Comparison of ENCODE assay signal across 9 cellular contexts in genomic region chr5:132812949-132813598, GRCh38. TPM values are rescaled to one million over a fixed set of nuclear protein-coding genes. Genes with fewer than 3 reads are reported as not detected.
A peak's percentile ranks its signal among the peaks of the same experiment; 100 is the strongest.
DNase-seq lines count a peak whose midpoint lies in the region; ATAC-seq and TF ChIP-seq lines count a peak whose summit lies in the region.
"Had no signal": no experiment of that assay in that cellular context is flagged by ENCODE, and none has a peak within 500 bp of the region (broad histone marks: within the 10 kb centered on the region; RNA-seq: fewer than 3 reads in every experiment).

SOWAHA (plus strand) TSS chr5:132813302; CDS start chr5:132813622, 320 bp downstream.

- H3K4me1 Mint-ChIP-seq in activated naive CD4-positive, alpha-beta T cell treated with anti-CD3 and anti-CD28 coated beads for 36 hours (ENCODE audit: low read depth) = peaks cover 8% of the 10 kb centered on the region

- H3K4me3 ChIP-seq in SJSA1 = peak within 1 kb of the TSS; percentile 42
- H3K4me3 ChIP-seq in esophagus (ENCODE audit: low read depth in 1 of 2, low read length in 2 of 2) = peak within 1 kb of the TSS; percentile 47 to 57

- H3K27ac ChIP-seq in SJSA1 (no peak within 1 kb of the TSS), esophagus (ENCODE audit: low read depth in 2 of 2, low read length in 1 of 2) (no peak within 1 kb of the TSS)

- H3K36me3 ChIP-seq in SJSA1 (no peaks in the 10 kb centered on the region), esophagus (ENCODE audit: control insufficient read depth in 2 of 2, insufficient read depth in 2 of 2, low read length in 1 of 2) (no peaks in the 10 kb centered on the region)

- H3K27me3 Mint-ChIP-seq in activated naive CD4-positive, alpha-beta T cell treated with anti-CD3 and anti-CD28 coated beads for 36 hours (ENCODE audit: low read depth) = peaks cover 42% of the 10 kb centered on the region

- H3K4me1 ChIP-seq in SJSA1 (replicated peaks) = peaks cover 21% of the 10 kb centered on the region
- H3K4me1 ChIP-seq in esophagus (ENCODE audit: control insufficient read depth in 2 of 2, insufficient read depth in 2 of 2, low read length in 1 of 2) = peaks cover 0 to 6% of the 10 kb centered on the region in 2 donors

- intact Hi-C loops in activated naive CD4-positive, alpha-beta T cell treated with anti-CD3 and anti-CD28 coated beads for 36 hours (cut with micrococcal nuclease) = no loop called here

- H3K36me3 Mint-ChIP-seq in activated naive CD4-positive, alpha-beta T cell treated with anti-CD3 and anti-CD28 coated beads for 36 hours (ENCODE audit: low read depth) = no peaks in the 10 kb centered on the region

- CTCF ChIA-PET in activated naive CD4-positive, alpha-beta T cell treated with anti-CD3 and anti-CD28 coated beads for 36 hours (lab: Charles Lee) = interaction anchor here (1.0 to 1.5 kb wide), 2 partner anchors 16 to 54 kb away, joined by 4 to 5 read pairs; no protein-coding TSS in a partner anchor

- no peak for DNase-seq in activated naive CD4-positive, alpha-beta T cell treated with anti-CD3 and anti-CD28 coated beads for 36 hours
- no peak for DNase-seq in activated naive CD4-positive, alpha-beta T cell (lab: John Stamatoyannopoulos, UW)
- DNase-seq in SJSA1 (ENCODE audit: low read depth in 1 of 2, low spot score in 2 of 2) (no peak), omental fat pad (ENCODE audit: low spot score) (no peak), activated gamma-delta T cell treated with Interleukin-2 at 50 U/mL for 16 hours (no peak)
- DNase-seq in stimulated activated naive CD4-positive, alpha-beta T cell treated with Interleukin-2 at 50 U/mL for 16 hours (lab: John Stamatoyannopoulos, UW) = no peak

- H3K27ac Mint-ChIP-seq in activated naive CD4-positive, alpha-beta T cell treated with anti-CD3 and anti-CD28 coated beads for 36 hours = no peak within 1 kb of the TSS

- H3K9me3 Mint-ChIP-seq in activated naive CD4-positive, alpha-beta T cell treated with anti-CD3 and anti-CD28 coated beads for 36 hours = no peaks in the 10 kb centered on the region

- ATAC-seq in omental fat pad (ENCODE audit: low FRiP score) (peak; percentile 21), GM19035 (IDR thresholded peaks at IDR 0.05; ENCODE audit: unreplicated experiment) (no peak)

- H3K4me3 Mint-ChIP-seq in activated naive CD4-positive, alpha-beta T cell treated with anti-CD3 and anti-CD28 coated beads for 36 hours = peak within 1 kb of the TSS; percentile 67

- H3K9me3 ChIP-seq in SJSA1 (replicated peaks) = no peaks in the 10 kb centered on the region
- H3K9me3 ChIP-seq in esophagus (ENCODE audit: control insufficient read depth in 2 of 2, insufficient read depth in 1 of 2, low read depth in 1 of 2, low read length in 1 of 2) = peaks cover 0 to 3% of the 10 kb centered on the region in 2 donors

- TF ChIP-seq CTCF in omental fat pad (IDR thresholded peaks at IDR 0.05) = no peak

- H3K27me3 ChIP-seq in SJSA1 (replicated peaks) = peaks cover 27% of the 10 kb centered on the region
- peaks cover 0 to 7% of the 10 kb centered on the region in 2 donors for H3K27me3 ChIP-seq in esophagus (ENCODE audit: control insufficient read depth in 1 of 2, insufficient read depth in 2 of 2, low read length in 2 of 2)

- WGBS in esophagus, 2 donors = 2 to 4% methylated on average over 51 to 66 of the region's 66 CpGs

RNA-seq across cellular contexts. Expression of gene SOWAHA, which starts in this region (rescaled TPM):
- total RNA-seq in activated naive CD4-positive, alpha-beta T cell treated with anti-CD3 and anti-CD28 coated beads for 36 hours = not detected
- total RNA-seq in SJSA1 (2014; rRNA removed; shearing (Covaris generic)) = not detected in 2 replicates
- polyA plus RNA-seq in esophagus = under 1 TPM; 0.07 to 0.18 TPM
- under 1 TPM in 2 of 4 donors, not detected in 2; 0.13 to 0.28 TPM for total RNA-seq in omental fat pad
- total RNA-seq: dermis microvascular lymphatic vessel endothelial cell had no signal

Comparison
In these comparisons a context has a peak if more than half of its experiments do, and no peak if none do; other contexts are left out.
1. Peak in ATAC-seq in omental fat pad; RNA of the gene not detected or under 1 TPM.